ENCODE assay signal across 1 cellular context in genomic region chr13:33649212-33649917, GRCh38.
A peak's percentile ranks its signal among the peaks of the same experiment; 100 is the strongest.
TF ChIP-seq lines count a peak whose summit lies in the region.

No MANE protein-coding gene starts in this region.

TF ChIP-seq in HepG2, 621 proteins besides CTCF, POLR2A, EP300 and RAD21 (continued from another document):
- TF ChIP-seq ZNF678 (CRISPR knock-in tag; IDR thresholded peaks at IDR 0.05) (no peak), SOX13 (IDR thresholded peaks at IDR 0.05) (no peak), SOX13 (CRISPR knock-in tag; conservative IDR thresholded peaks at IDR 0.05 in 1 of 2, IDR thresholded peaks at IDR 0.05 in 1 of 2) (peak in 1 of 2 experiments; percentile 16; a peak in 1 of 4 replicates), REL (CRISPR knock-in tag; conservative IDR thresholded peaks at IDR 0.05) (no peak), NFE2 (CRISPR knock-in tag; IDR thresholded peaks at IDR 0.05) (no peak), PRMT3 (CRISPR knock-in tag; IDR thresholded peaks at IDR 0.05; ENCODE audit: borderline replicate concordance, low read depth) (no peak), ZNF556 (CRISPR knock-in tag; IDR thresholded peaks at IDR 0.05; ENCODE audit: borderline replicate concordance) (no peak), ARID5B (CRISPR knock-in tag; IDR thresholded peaks at IDR 0.05) (peak; percentile 29; the same call in 1 of the 2 replicates), ZNF253 (CRISPR knock-in tag; IDR thresholded peaks at IDR 0.05; ENCODE audit: borderline replicate concordance) (no peak), SNAPC2 (CRISPR knock-in tag; IDR thresholded peaks at IDR 0.05) (no peak), ZNF614 (CRISPR knock-in tag; IDR thresholded peaks at IDR 0.05; ENCODE audit: borderline replicate concordance) (no peak), ZNF737 (CRISPR knock-in tag; IDR thresholded peaks at IDR 0.05; ENCODE audit: borderline replicate concordance) (no peak), LRRFIP1 (CRISPR knock-in tag; conservative IDR thresholded peaks at IDR 0.05) (no peak), GATAD2A (CRISPR knock-in tag; IDR thresholded peaks at IDR 0.05) (peak; percentile 35; the same call in 1 of the 2 replicates), SMAD1 (CRISPR knock-in tag; IDR thresholded peaks at IDR 0.05; ENCODE audit: borderline replicate concordance, low read depth) (no peak), ZNF3 (CRISPR knock-in tag; IDR thresholded peaks at IDR 0.05) (no peak), CSRNP1 (CRISPR knock-in tag; IDR thresholded peaks at IDR 0.05) (no peak), ZBTB8A (CRISPR knock-in tag; IDR thresholded peaks at IDR 0.05; ENCODE audit: borderline replicate concordance, low read depth) (no peak), FOXO1 (CRISPR knock-in tag; IDR thresholded peaks at IDR 0.05) (no peak), FOXK1 (CRISPR knock-in tag; IDR thresholded peaks at IDR 0.05; ENCODE audit: borderline replicate concordance, low read depth) (0 out of 2 replicates have a peak, but pooled peaks have one; percentile 28), SRF (IDR thresholded peaks at IDR 0.05; ENCODE audit: low read depth, low read length) (no peak), FOXA3 (CRISPR knock-in tag; IDR thresholded peaks at IDR 0.05) (peak; percentile 66), ATF5 (CRISPR knock-in tag; IDR thresholded peaks at IDR 0.05; ENCODE audit: low read depth) (no peak), XRCC5 (optimal IDR thresholded peaks at IDR 0.05; ENCODE audit: low read length) (no peak), ZNF558 (CRISPR knock-in tag; IDR thresholded peaks at IDR 0.05; ENCODE audit: borderline replicate concordance) (no peak), MED1 (CRISPR knock-in tag; IDR thresholded peaks at IDR 0.05) (0 out of 2 replicates have a peak, but pooled peaks have one; percentile 32), ZNF878 (CRISPR knock-in tag; IDR thresholded peaks at IDR 0.05) (no peak), KLF13 (CRISPR knock-in tag; IDR thresholded peaks at IDR 0.05) (no peak), SAP130 (CRISPR knock-in tag; IDR thresholded peaks at IDR 0.05; ENCODE audit: low read depth) (peak; percentile 39; the same call in 1 of the 2 replicates), HOXD1 (CRISPR knock-in tag; IDR thresholded peaks at IDR 0.05) (no peak), ZNF33A (CRISPR knock-in tag; IDR thresholded peaks at IDR 0.05; ENCODE audit: borderline replicate concordance) (no peak), ZBTB10 (CRISPR knock-in tag; IDR thresholded peaks at IDR 0.05; ENCODE audit: borderline replicate concordance) (no peak), RXRB (CRISPR knock-in tag; IDR thresholded peaks at IDR 0.05; ENCODE audit: borderline replicate concordance) (0 out of 2 replicates have a peak, but pooled peaks have one; percentile 12), ZMYM4 (CRISPR knock-in tag; IDR thresholded peaks at IDR 0.05) (no peak), EED (CRISPR knock-in tag; IDR thresholded peaks at IDR 0.05) (no peak), ZNF121 (CRISPR knock-in tag; IDR thresholded peaks at IDR 0.05) (no peak)
